Comparison of ENCODE assay signal across 9 cellular contexts in the genomic region with DNA sequence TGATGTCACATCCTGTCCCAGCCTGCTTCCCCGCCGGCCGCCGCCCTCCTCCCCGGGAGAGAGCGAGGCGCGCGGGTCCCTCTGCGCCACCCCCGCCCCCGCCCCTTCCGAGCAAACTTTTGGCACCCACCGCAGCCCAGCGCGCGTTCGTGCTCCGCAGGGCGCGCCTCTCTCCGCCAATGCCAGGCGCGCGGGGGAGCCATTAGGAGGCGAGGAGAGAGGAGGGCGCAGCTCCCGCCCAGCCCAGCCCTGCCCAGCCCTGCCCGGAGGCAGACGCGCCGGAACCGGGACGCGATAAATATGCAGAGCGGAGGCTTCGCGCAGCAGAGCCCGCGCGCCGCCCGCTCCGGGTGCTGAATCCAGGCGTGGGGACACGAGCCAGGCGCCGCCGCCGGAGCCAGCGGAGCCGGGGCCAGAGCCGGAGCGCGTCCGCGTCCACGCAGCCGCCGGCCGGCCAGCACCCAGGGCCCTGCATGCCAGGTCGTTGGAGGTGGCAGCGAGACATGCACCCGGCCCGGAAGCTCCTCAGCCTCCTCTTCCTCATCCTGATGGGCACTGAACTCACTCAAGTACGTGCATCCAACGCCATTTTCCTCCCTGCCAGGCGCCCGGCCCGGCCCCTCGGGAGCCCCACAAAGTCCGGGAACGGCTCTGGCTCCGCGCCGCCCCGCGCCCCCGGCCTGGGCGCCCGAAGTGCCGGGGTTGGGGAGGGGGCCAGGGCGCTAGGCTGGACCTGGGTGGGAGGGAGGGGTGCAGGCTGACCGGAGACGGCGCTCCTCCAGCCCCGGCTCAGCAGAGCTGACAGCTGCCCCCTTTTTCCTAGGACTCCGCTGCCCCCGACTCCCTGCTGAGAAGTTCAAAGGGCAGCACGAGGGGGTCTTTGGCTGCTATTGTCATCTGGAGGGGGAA. TPM values are rescaled to one million over a fixed set of nuclear protein-coding genes. Genes with fewer than 3 reads are reported as not detected.
DNase-seq lines count a peak whose midpoint lies in the region; ATAC-seq and TF ChIP-seq lines count a peak whose summit lies in the region.
"Had no signal": no experiment of that assay in that cellular context is flagged by ENCODE, and none has a peak within 500 bp of the region (broad histone marks: within the 10 kb centered on the region; RNA-seq: fewer than 3 reads in every experiment).

No MANE protein-coding gene starts in this region.

- ATAC-seq in HG02759 (IDR thresholded peaks at IDR 0.05; ENCODE audit: unreplicated experiment) (no peak), HG03342 (IDR thresholded peaks at IDR 0.05; ENCODE audit: unreplicated experiment) (no peak), HG03442 (IDR thresholded peaks at IDR 0.05; ENCODE audit: unreplicated experiment) (no peak)

- H3K4me1 ChIP-seq in SJSA1 (replicated peaks), result no peaks in the 10 kb centered on the region; the same call in 1 of the 2 replicates
- H3K4me1 ChIP-seq in left ventricle myocardium inferior, result peaks cover 21% of the 10 kb centered on the region
- H3K4me1 ChIP-seq in prostate gland (replicated peaks), result no peaks in the 10 kb centered on the region

- 2% methylated on average over 53 of the region's 90 CpGs for WGBS in prostate gland

- DNase-seq in DMS153 (lab: John Stamatoyannopoulos, UW) (peak; percentile 29), SJSA1 (ENCODE audit: low read depth in 1 of 2, low spot score in 2 of 2) (peak in 1 of 2 experiments; percentile 42), left ventricle myocardium inferior (peak; percentile 63), prostate gland (ENCODE audit: low spot score) (peak; percentile 60), SHP77 (lab: John Stamatoyannopoulos, UW) (no peak)
- DNase-seq: PC-9 had no signal

- TF ChIP-seq POLR2A in prostate gland (IDR thresholded peaks at IDR 0.05), result peak; percentile 16

- H3K4me3 ChIP-seq in SJSA1, result peak overlapping the region; percentile 25
- H3K4me3 ChIP-seq in left ventricle myocardium inferior, result peak overlapping the region; percentile 73
- peak overlapping the region; percentile 49 to 53 for H3K4me3 ChIP-seq in prostate gland
- H3K4me3 ChIP-seq: PC-9 had no signal

- no peaks in the 10 kb centered on the region for H3K9me3 ChIP-seq in SJSA1 (replicated peaks)
- H3K9me3 ChIP-seq in left ventricle myocardium inferior (replicated peaks), result no peaks in the 10 kb centered on the region
- H3K9me3 ChIP-seq in prostate gland, result no peaks in the 10 kb centered on the region

- no peak for TF ChIP-seq CTCF in left ventricle myocardium inferior (IDR thresholded peaks at IDR 0.05; ENCODE audit: borderline replicate concordance)
- peak in 1 of 4 experiments; percentile 10 for TF ChIP-seq CTCF in prostate gland (IDR thresholded peaks at IDR 0.05)

- H3K27me3 ChIP-seq in SJSA1 (replicated peaks) (peaks cover 21% of the 10 kb centered on the region), left ventricle myocardium inferior (ENCODE audit: low read depth) (peaks cover 74% of the 10 kb centered on the region), prostate gland (replicated peaks; ENCODE audit: insufficient read depth) (no peaks in the 10 kb centered on the region)

- H3K27ac ChIP-seq in SJSA1, result no peak overlapping the region
- H3K27ac ChIP-seq in left ventricle myocardium inferior (replicated peaks), result peak overlapping the region; percentile 51
- H3K27ac ChIP-seq in prostate gland, result peak overlapping the region in 1 of 2 donors; percentile 21
- H3K27ac ChIP-seq: PC-9 had no signal

- intact Hi-C loops in left ventricle myocardium inferior (cut with micrococcal nuclease), result no loop called here
- intact Hi-C loops in prostate gland (cut with DNase I), result no loop called here

- H3K36me3 ChIP-seq in SJSA1 (no peaks in the 10 kb centered on the region), left ventricle myocardium inferior (no peaks in the 10 kb centered on the region), prostate gland (no peaks in the 10 kb centered on the region)

RNA-seq across cellular contexts. Expression of a gene that starts 12.0 kb away (rescaled TPM):
- total RNA-seq in SJSA1 (2014; rRNA removed; shearing (Covaris generic)), result 23.4 and 35.0 TPM in 2 replicates
- total RNA-seq in left ventricle myocardium inferior, result 10.0 TPM
- total RNA-seq in prostate gland, result 10 to 100 TPM; 11.7 to 23.3 TPM
- total RNA-seq: PC-9 had no signal

Comparison
In these comparisons a context has a peak if more than half of its experiments do, and no peak if none do; other contexts are left out.
1. DNase-seq: peak in DMS153 (single experiment), left ventricle myocardium inferior (single experiment) and prostate gland (single experiment); none in SHP77 (0 of 2).
2. Peak in every context shown above with its lines, with median percentiles within 50 percentile points of each other: H3K4me3 ChIP-seq.